8 cellular contexts compared by ENCODE assay signal in the genomic region with DNA sequence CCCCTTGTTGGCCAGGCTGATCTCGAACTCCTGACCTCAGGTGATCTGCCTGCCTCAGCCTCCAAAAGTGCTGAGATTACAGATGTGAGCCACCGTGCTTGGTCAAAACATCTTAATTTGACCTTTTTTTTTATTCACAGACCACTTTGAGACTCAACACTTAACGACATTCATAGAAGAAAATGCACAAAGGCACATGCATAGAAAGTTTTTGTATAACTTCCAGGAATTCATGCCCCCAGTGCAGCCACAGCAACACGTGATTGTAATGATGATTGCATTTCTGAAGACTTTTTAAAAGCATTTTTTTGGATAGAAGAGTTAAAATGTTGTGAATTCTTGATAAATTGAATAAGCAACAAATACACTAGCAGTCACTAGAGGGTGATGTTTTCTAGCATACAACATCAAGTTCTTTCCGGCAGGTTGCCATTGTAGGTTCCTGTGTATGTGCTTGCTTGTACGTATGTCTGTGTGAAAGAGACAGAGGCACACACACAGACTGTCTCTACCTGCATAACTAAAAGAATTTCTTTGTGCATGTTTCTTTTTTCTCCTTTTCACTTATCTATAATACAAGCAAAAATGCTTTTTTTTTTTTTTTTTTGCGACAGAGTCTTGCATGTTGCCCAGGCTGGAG.
A peak's percentile ranks its signal among the peaks of the same experiment; 100 is the strongest.
DNase-seq lines count a peak whose midpoint lies in the region; ATAC-seq and TF ChIP-seq lines count a peak whose summit lies in the region.
"Not testable (repeated sequence)": the region's sequence is repeated elsewhere in the genome, so short reads cannot be mapped to it uniquely, and the experiment has no call there.

No MANE protein-coding gene starts in this region.

- not testable (repeated sequence) for H3K27ac Mint-ChIP-seq in activated B cell treated with CpG ODN at 0.5 μM for 24 hours
- H3K27ac Mint-ChIP-seq in stimulated activated memory B cell treated with anti-CD40 and anti-IgM and Interleukin-4, amounts not matched to agents 10 μg/mL and 1 μg/mL and 100 μg/mL, for 72 hours = peak overlapping the region; percentile 98

- not testable (repeated sequence) for H2AK5ac ChIP-seq in mesenchymal stem cell (ENCODE audit: low read length, severe bottlenecking)

- 46% methylated on average over 2 of the region's 7 CpGs for WGBS in mesenchymal stem cell

- H3K36me3 ChIP-seq in HEK293 (ENCODE audit: control insufficient read depth in 2 of 2, insufficient read depth in 1 of 2, low read length in 2 of 2); brain microvascular endothelial cell (replicated peaks); mesenchymal stem cell (ENCODE audit: control insufficient read depth in 1 of 2, insufficient read depth in 2 of 2, low read depth in 1 of 2, low read length in 2 of 2): not testable (repeated sequence)

- not testable (repeated sequence) for H3K4me2 ChIP-seq in mesenchymal stem cell (ENCODE audit: low read length, poor library complexity, severe bottlenecking)

- not testable (repeated sequence) for H3K23ac ChIP-seq in mesenchymal stem cell (ENCODE audit: low read length in 2 of 2)

- H3K4me3 ChIP-seq in HEK293 (ENCODE audit: low read depth, low read length); brain microvascular endothelial cell (ENCODE audit: low read depth, low read length); fibroblast of pulmonary artery (replicated peaks; ENCODE audit: low read depth, low read length); mesenchymal stem cell (ENCODE audit: insufficient read depth in 1 of 2, low read depth in 1 of 2, low read length in 2 of 2): not testable (repeated sequence)

- H3K4me3 Mint-ChIP-seq in activated B cell treated with CpG ODN at 0.5 μM for 24 hours; stimulated activated memory B cell treated with anti-CD40 and anti-IgM and Interleukin-4, amounts not matched to agents 10 μg/mL and 1 μg/mL and 100 μg/mL, for 72 hours: not testable (repeated sequence)

- in situ Hi-C loops in brain microvascular endothelial cell (cut with HindIII; ENCODE audit: low pct_ligation_motif_present, low sequenced_read_pairs) = not testable (repeated sequence)

- CTCF ChIA-PET in HEK293 (lab: Yijun Ruan, JAX) (interaction anchor here (0.6 to 7.4 kb wide), 2 partner anchors 40 to 63 kb away, joined by 3 to 69 read pairs; partner anchors contain the start of gene LIMS1), activated B cell treated with CpG ODN at 0.5 μM for 24 hours (lab: Charles Lee) (interaction anchor here (4.0 kb wide), 1 partner anchor 39 kb away, joined by 29 read pairs; no protein-coding TSS in a partner anchor)

- peaks cover 51% of the 10 kb centered on the region for H3K4me1 Mint-ChIP-seq in activated B cell treated with CpG ODN at 0.5 μM for 24 hours
- H3K4me1 Mint-ChIP-seq in stimulated activated memory B cell treated with anti-CD40 and anti-IgM and Interleukin-4, amounts not matched to agents 10 μg/mL and 1 μg/mL and 100 μg/mL, for 72 hours = peaks cover 56% of the 10 kb centered on the region

- not testable (repeated sequence) for H4K8ac ChIP-seq in mesenchymal stem cell (ENCODE audit: low read length)

- not testable (repeated sequence) for H3K27me3 Mint-ChIP-seq in activated B cell treated with CpG ODN at 0.5 μM for 24 hours; stimulated activated memory B cell treated with anti-CD40 and anti-IgM and Interleukin-4, amounts not matched to agents 10 μg/mL and 1 μg/mL and 100 μg/mL, for 72 hours

- not testable (repeated sequence) for H4K91ac ChIP-seq in mesenchymal stem cell (ENCODE audit: low read length)

- H3K27ac ChIP-seq in HEK293 (ENCODE audit: extremely low read depth, low read depth, low read length) = not testable (repeated sequence)
- H3K27ac ChIP-seq in brain microvascular endothelial cell (peak overlapping the region; percentile 99), mesenchymal stem cell (ENCODE audit: low read length, poor library complexity, severe bottlenecking) (peak overlapping the region; percentile 95)

- H3K9ac ChIP-seq in mesenchymal stem cell (ENCODE audit: low read length) = peak overlapping the region; percentile 55

- not testable (repeated sequence) for H3K9me3 Mint-ChIP-seq in activated B cell treated with CpG ODN at 0.5 μM for 24 hours; stimulated activated memory B cell treated with anti-CD40 and anti-IgM and Interleukin-4, amounts not matched to agents 10 μg/mL and 1 μg/mL and 100 μg/mL, for 72 hours

- not testable (repeated sequence) for H2BK12ac ChIP-seq in mesenchymal stem cell (ENCODE audit: low read length in 2 of 2)

- peaks cover 18% of the 10 kb centered on the region for H3K4me1 ChIP-seq in HEK293 (ENCODE audit: control insufficient read depth, insufficient read depth, low read length)
- H3K4me1 ChIP-seq in mesenchymal stem cell (ENCODE audit: control insufficient read depth, insufficient read depth, low read depth, low read length) = not testable (repeated sequence)

- peak overlapping the region; percentile 28 for H2BK15ac ChIP-seq in mesenchymal stem cell (ENCODE audit: low read depth, poor library complexity, severe bottlenecking)

- not testable (repeated sequence) for H3K79me1 ChIP-seq in mesenchymal stem cell (replicated peaks; ENCODE audit: low read length, poor library complexity, severe bottlenecking)

- not testable (repeated sequence) for H3K14ac ChIP-seq in mesenchymal stem cell (ENCODE audit: low read length in 2 of 2)

- H3K27me3 ChIP-seq in brain microvascular endothelial cell (replicated peaks); mesenchymal stem cell (ENCODE audit: control insufficient read depth in 1 of 2, insufficient read depth in 1 of 2, low read length in 2 of 2): not testable (repeated sequence)

- peak overlapping the region in 1 of 2 experiments; percentile 21 for H3K18ac ChIP-seq in mesenchymal stem cell (ENCODE audit: low read depth in 1 of 2, low read length in 2 of 2)

- not testable (repeated sequence) for H2AFZ ChIP-seq in mesenchymal stem cell (ENCODE audit: low read depth, low read length)

- DNase-seq in Ammon's horn (ENCODE audit: low spot score) (peak; percentile 54), NCI-H748 (lab: John Stamatoyannopoulos, UW; ENCODE audit: unreplicated experiment) (peak; percentile 31), brain microvascular endothelial cell (peak; percentile 64), fibroblast of pulmonary artery (ENCODE audit: low read depth) (peak; percentile 79), mesenchymal stem cell (peak; percentile 72)
- DNase-seq in activated B cell treated with CpG ODN at 0.5 μM for 24 hours = not testable (repeated sequence)

- H2BK120ac ChIP-seq in mesenchymal stem cell (ENCODE audit: low read depth, low read length) = not testable (repeated sequence)

- not testable (repeated sequence) for H3K36me3 Mint-ChIP-seq in activated B cell treated with CpG ODN at 0.5 μM for 24 hours (ENCODE audit: low read depth)
- H3K36me3 Mint-ChIP-seq in stimulated activated memory B cell treated with anti-CD40 and anti-IgM and Interleukin-4, amounts not matched to agents 10 μg/mL and 1 μg/mL and 100 μg/mL, for 72 hours = peaks cover 13% of the 10 kb centered on the region

- POLR2A ChIA-PET in HEK293 (lab: Yijun Ruan, JAX) = interaction anchor here (0.7 kb wide), 1 partner anchor 39 kb away, joined by 3 read pairs; no protein-coding TSS in a partner anchor
- POLR2A ChIA-PET in activated B cell treated with CpG ODN at 0.5 μM for 24 hours (lab: Charles Lee) = not testable (repeated sequence)

- not testable (repeated sequence) for H3K4ac ChIP-seq in mesenchymal stem cell (ENCODE audit: low read depth in 1 of 2, low read length in 2 of 2)

- TF ChIP-seq CTCF in HEK293 (tag by site-specific recombination; IDR thresholded peaks at IDR 0.05); activated B cell treated with CpG ODN at 0.5 μM for 24 hours (IDR thresholded peaks at IDR 0.05); brain microvascular endothelial cell (IDR thresholded peaks at IDR 0.05; ENCODE audit: low read depth, low read length, missing control alignments): not testable (repeated sequence)
- peak; percentile 19 for TF ChIP-seq CTCF in fibroblast of pulmonary artery (IDR thresholded peaks at IDR 0.05; ENCODE audit: low read length, missing control alignments)

- H2BK5ac ChIP-seq in mesenchymal stem cell (ENCODE audit: low read depth, low read length, poor library complexity, severe bottlenecking) = not testable (repeated sequence)

- intact Hi-C loops in activated B cell treated with CpG ODN at 0.5 μM for 24 hours (cut with micrococcal nuclease) = not testable (repeated sequence)

- peak; percentile 29 for ATAC-seq in activated B cell treated with CpG ODN at 0.5 μM for 24 hours (ENCODE audit: low read depth)
- not testable (repeated sequence) for ATAC-seq in stimulated activated memory B cell treated with anti-CD40 and anti-IgM and Interleukin-4, amounts not matched to agents 10 μg/mL and 1 μg/mL and 100 μg/mL, for 72 hours

- not testable (repeated sequence) for H3K9me3 ChIP-seq in HEK293 (ENCODE audit: control insufficient read depth, insufficient read depth, low read depth, low read length); mesenchymal stem cell (ENCODE audit: control insufficient read depth, low read length)

TF ChIP-seq in HEK293, 187 proteins besides CTCF, POLR2A, EP300 and RAD21:
- TF ChIP-seq ZNF654 (tag by site-specific recombination; IDR thresholded peaks at IDR 0.05; ENCODE audit: low read depth) = peak; percentile 27
